Comparison of ENCODE assay signal across 19 cellular contexts in the genomic region with DNA sequence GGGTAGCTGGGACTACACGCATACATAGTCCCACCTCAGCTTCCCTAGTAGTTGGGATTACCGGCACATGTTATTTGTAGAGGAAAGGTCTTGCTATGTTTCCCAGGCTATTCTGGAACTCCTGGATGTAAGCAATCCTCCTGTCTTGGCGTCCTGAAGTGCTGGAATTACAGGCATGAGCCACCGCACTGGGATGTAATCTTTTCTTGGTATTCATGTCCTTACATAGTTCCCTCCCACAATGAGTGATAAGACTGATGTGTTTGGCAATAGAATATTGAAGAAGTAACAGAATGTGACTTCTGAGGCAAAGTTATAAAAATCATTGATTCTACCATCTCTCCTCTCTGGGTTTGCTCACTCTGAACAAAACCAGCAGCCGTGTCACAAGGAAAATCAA.
"Had no signal": no experiment of that assay in that cellular context is flagged by ENCODE, and none has a peak within 500 bp of the region (broad histone marks: within the 10 kb centered on the region; RNA-seq: fewer than 3 reads in every experiment).

No MANE protein-coding gene starts in this region.

- H3K9me3 ChIP-seq: MG63, Peyer's patch, SJSA1 had no signal

- ATAC-seq: PC-3, Right ventricle myocardium inferior had no signal

- H3K4me3 ChIP-seq: MG63, Peyer's patch, SJSA1, SK-N-MC had no signal

- H3K27me3 ChIP-seq: MG63, Peyer's patch, SJSA1 had no signal

- DNase-seq: KBM-7, MG63, NCI-H1092, NCI-H1436, NCI-H187, NCI-H2029, NCI-H2081 treated with DMSO at 0.1 percent for 48 hours, NCI-H2171, NCI-H226, NCI-H510A, NCI-H524 treated with DMSO at 0.1 percent for 48 hours, NCI-H69, NCI-H774, PC-3, Peyer's patch, SIG-M5 had no signal

- H3K27ac ChIP-seq: Peyer's patch, SJSA1, SK-N-MC had no signal

- H3K4me1 ChIP-seq: Peyer's patch, SJSA1 had no signal

- H3K36me3 ChIP-seq: MG63, Peyer's patch, SJSA1 had no signal
